ENCODE assay signal across 35 cellular contexts in the genomic region with DNA sequence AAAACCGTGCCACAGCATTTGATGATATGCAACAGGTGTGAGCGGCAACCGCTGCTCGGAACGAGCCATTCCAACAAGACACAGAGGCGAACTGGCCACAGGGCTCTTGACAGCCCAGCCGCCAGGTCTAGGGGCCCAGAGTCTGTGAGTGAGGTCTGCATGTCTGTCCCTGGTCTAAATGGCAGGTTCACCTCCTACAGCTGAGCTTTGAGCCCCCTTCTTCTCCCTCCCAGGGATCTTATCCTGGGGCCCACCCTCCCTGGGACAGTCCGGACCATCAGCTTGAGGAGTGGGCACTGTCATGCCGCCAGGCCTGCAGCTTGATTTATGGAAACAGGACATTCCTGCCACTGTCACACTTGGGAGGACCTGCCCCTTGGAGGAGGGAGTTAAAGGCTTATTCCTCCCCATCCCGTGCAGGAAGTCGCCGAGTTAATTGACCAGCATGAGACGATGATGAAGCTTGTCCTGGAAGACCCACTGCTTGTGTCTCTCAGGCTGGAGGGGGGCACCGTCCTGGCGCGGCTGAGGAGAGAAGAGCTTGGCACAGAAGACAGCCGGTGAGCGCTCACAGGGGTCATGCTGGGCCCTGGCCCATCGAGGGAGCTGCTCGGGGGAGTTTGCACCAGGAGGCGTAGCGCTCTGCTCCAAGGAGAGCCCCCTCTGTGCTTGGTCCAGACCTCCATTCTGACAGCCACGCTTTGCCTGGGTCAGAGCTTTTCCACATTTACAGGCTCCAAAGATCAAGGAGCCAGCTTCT. TPM values are rescaled to one million over a fixed set of nuclear protein-coding genes. Genes with fewer than 3 reads are reported as not detected.
DNase-seq lines count a peak whose midpoint lies in the region; ATAC-seq and TF ChIP-seq lines count a peak whose summit lies in the region.
"Had no signal": no experiment of that assay in that cellular context is flagged by ENCODE, and none has a peak within 500 bp of the region (broad histone marks: within the 10 kb centered on the region; RNA-seq: fewer than 3 reads in every experiment).

No MANE protein-coding gene starts in this region.

- TF ChIP-seq CTCF in H9 (conservative IDR thresholded peaks at IDR 0.05) (no peak), coronary artery (IDR thresholded peaks at IDR 0.05) (no peak)

- H3K9me3 ChIP-seq in H9 (ENCODE audit: control insufficient read depth, low read depth, low read length): no peaks in the 10 kb centered on the region
- H3K9me3 ChIP-seq in neuronal stem cell (replicated peaks in 1 of 2; ENCODE audit: control insufficient read depth in 2 of 2, insufficient read depth in 1 of 2, low read depth in 1 of 2, low read length in 2 of 2): peaks cover 0 to 3% of the 10 kb centered on the region in 2 donors
- H3K9me3 ChIP-seq: gastrocnemius medialis, HAP-1, neutrophil, thyroid gland had no signal

- peak overlapping the region in 2 of 3 experiments; percentile 42 to 79; a peak in 5 of 7 replicates for H3K27ac Mint-ChIP-seq in H9
- H3K27ac Mint-ChIP-seq: activated naive CD8-positive, alpha-beta T cell; activated T-helper 1 cell treated with anti-CD3 and anti-CD28 coated beads, Interleukin-12 subunit alpha, Interleukin-12 subunit beta, Interleukin-2, Interleukin-4 antibody, amounts not matched to agents 30 ng/mL and 10 ng/mL and 1 ng/mL, durations not matched to agents 14 hours and 24 hours and 36 hours; dendritic cell treated with granulocyte-macrophage colony-stimulating factor and Interleukin-4, amounts not matched to agents 40 ng/mL and 50 ng/mL, for 4 days; memory B cell; stimulated activated naive CD8-positive, alpha-beta T cell treated with anti-CD3 and anti-CD28 coated beads, Interleukin-15, Interleukin-2, amounts not matched to agents 100 ng/mL and 50 ng/mL, for 24 hours had no signal

- H3K23ac ChIP-seq in H9 (ENCODE audit: insufficient read length, low read depth, low read length) (no peak overlapping the region), neuronal stem cell (ENCODE audit: low read depth, low read length, poor library complexity) (peak overlapping the region; percentile 38)

- no peak overlapping the region for H3K4me3 ChIP-seq in coronary artery
- no peak overlapping the region for H3K4me3 ChIP-seq in neuronal stem cell (ENCODE audit: low read length in 2 of 2)
- H3K4me3 ChIP-seq: cardiac muscle cell, gastrocnemius medialis, HAP-1, hepatocyte, thyroid gland had no signal

- peaks cover 27 to 88% (median 83%) of the 10 kb centered on the region in 3 experiments; a peak in 6 of 7 replicates for H3K36me3 Mint-ChIP-seq in H9 (ENCODE audit: insufficient read depth in 1 of 3, low read depth in 3 of 3)
- H3K36me3 Mint-ChIP-seq: activated naive CD8-positive, alpha-beta T cell had no signal

- H3K23me2 ChIP-seq in H9 (ENCODE audit: insufficient read length, low read depth, low read length, poor library complexity, severe bottlenecking): no peaks in the 10 kb centered on the region

- H3K4me3 Mint-ChIP-seq in H9: no peak overlapping the region; a peak in 1 of 5 replicates
- H3K4me3 Mint-ChIP-seq: activated naive CD8-positive, alpha-beta T cell; activated T-helper 1 cell treated with anti-CD3 and anti-CD28 coated beads, Interleukin-12 subunit alpha, Interleukin-12 subunit beta, Interleukin-2, Interleukin-4 antibody, amounts not matched to agents 30 ng/mL and 10 ng/mL and 1 ng/mL, durations not matched to agents 14 hours and 24 hours and 36 hours; dendritic cell treated with granulocyte-macrophage colony-stimulating factor and Interleukin-4, amounts not matched to agents 40 ng/mL and 50 ng/mL, for 4 days; memory B cell; stimulated activated naive CD8-positive, alpha-beta T cell treated with anti-CD3 and anti-CD28 coated beads, Interleukin-15, Interleukin-2, amounts not matched to agents 100 ng/mL and 50 ng/mL, for 24 hours had no signal

- H4K8ac ChIP-seq in H9 (replicated peaks; ENCODE audit: insufficient read length, low read depth, low read length): no peak overlapping the region
- no peak overlapping the region for H4K8ac ChIP-seq in neuronal stem cell (ENCODE audit: low read depth, low read length)

- H2BK15ac ChIP-seq in H9 (ENCODE audit: low read depth, low read length) (no peak overlapping the region), neuronal stem cell (ENCODE audit: low read length) (no peak overlapping the region)

- peaks cover 11 to 19% of the 10 kb centered on the region in 2 experiments for H3K4me1 Mint-ChIP-seq in H9

- H3K9me3 Mint-ChIP-seq in H9: no peaks in the 10 kb centered on the region
- H3K9me3 Mint-ChIP-seq: activated T-helper 1 cell treated with anti-CD3 and anti-CD28 coated beads, Interleukin-12 subunit alpha, Interleukin-12 subunit beta, Interleukin-2, Interleukin-4 antibody, amounts not matched to agents 30 ng/mL and 10 ng/mL and 1 ng/mL, durations not matched to agents 14 hours and 24 hours and 36 hours; dendritic cell treated with granulocyte-macrophage colony-stimulating factor and Interleukin-4, amounts not matched to agents 40 ng/mL and 50 ng/mL, for 4 days; memory B cell; stimulated activated naive CD8-positive, alpha-beta T cell treated with anti-CD3 and anti-CD28 coated beads, Interleukin-15, Interleukin-2, amounts not matched to agents 100 ng/mL and 50 ng/mL, for 24 hours had no signal

- no peak overlapping the region for H2BK5ac ChIP-seq in H9 (ENCODE audit: insufficient read length, low read length)
- H2BK5ac ChIP-seq in neuronal stem cell (ENCODE audit: low read length): no peak overlapping the region

- no peak overlapping the region for H3K56ac ChIP-seq in H9 (ENCODE audit: insufficient read length, low read depth, low read length)

- no peaks in the 10 kb centered on the region for H4K20me1 ChIP-seq in H9 (ENCODE audit: control insufficient read depth, insufficient read depth, insufficient read length)

- no peaks in the 10 kb centered on the region for H3K27me3 ChIP-seq in H9 (ENCODE audit: insufficient read depth, low read length)
- no peaks in the 10 kb centered on the region for H3K27me3 ChIP-seq in neuronal stem cell (ENCODE audit: control insufficient read depth in 3 of 3, insufficient read depth in 3 of 3, low read depth in 1 of 3, low read length in 3 of 3)
- H3K27me3 ChIP-seq: cardiac muscle cell, hepatocyte, thyroid gland had no signal

- ATAC-seq in HG03039 (IDR thresholded peaks at IDR 0.05; ENCODE audit: unreplicated experiment): no peak
- ATAC-seq: gastrocnemius medialis, left colon, PC-3, Right ventricle myocardium inferior had no signal

- H3K79me1 ChIP-seq in H9 (ENCODE audit: insufficient read depth, low read depth, low read length, poor library complexity, severe bottlenecking) (no peaks in the 10 kb centered on the region), neuronal stem cell (ENCODE audit: low read depth, low read length) (no peaks in the 10 kb centered on the region)

- peak; percentile 16 for DNase-seq in 8988T
- no peak for DNase-seq in H9
- DNase-seq in coronary artery (ENCODE audit: low spot score): peak; percentile 43
- DNase-seq in neuronal stem cell (ENCODE audit: low spot score): no peak
- no peak for DNase-seq in cerebellum (ENCODE audit: low spot score)
- no peak for DNase-seq in NCI-H2227 (lab: John Stamatoyannopoulos, UW; ENCODE audit: unreplicated experiment)
- DNase-seq in SKM-1 treated with dmso at 0.1 percent for 144 hours (lab: John Stamatoyannopoulos, UW; ENCODE audit: unreplicated experiment): no peak
- DNase-seq: ACHN; activated CD4-positive, alpha-beta T cell treated with anti-CD3 and anti-CD28 coated beads for 48 hours; anterior cingulate cortex; COR-L47; gastrocnemius medialis; Kasumi-1; NCI-H1694 treated with DMSO at 0.1 percent for 48 hours; NCI-H2171; NCI-H510A treated with DMSO at 0.1 percent for 48 hours; NK-92 treated with Interleukin-12 subunit alpha and Interleukin-12 subunit beta, amount 100 ng/mL, for 24 hours; PC-3; thyroid gland had no signal

- no peaks in the 10 kb centered on the region; the same call in 1 of the 2 replicates for H3K27me3 Mint-ChIP-seq in H9 (ENCODE audit: low read depth)

- no peaks in the 10 kb centered on the region for H3K79me2 ChIP-seq in H9 (ENCODE audit: insufficient read depth, low read length)
- H3K79me2 ChIP-seq: hepatocyte had no signal

- no peak overlapping the region for H3T11ph ChIP-seq in H9 (ENCODE audit: low read length)

- peaks cover 43 to 51% of the 10 kb centered on the region in 2 donors for H3K36me3 ChIP-seq in neuronal stem cell (replicated peaks in 1 of 2; ENCODE audit: control insufficient read depth in 2 of 2, insufficient read depth in 2 of 2, low read length in 2 of 2)
- H3K36me3 ChIP-seq: gastrocnemius medialis, neutrophil, thyroid gland had no signal

- no peak overlapping the region for H2BK120ac ChIP-seq in H9 (ENCODE audit: low read depth, low read length, poor library complexity, severe bottlenecking)
- H2BK120ac ChIP-seq in neuronal stem cell (ENCODE audit: low read depth, low read length): no peak overlapping the region

- H3K27ac ChIP-seq in H9 (ENCODE audit: insufficient read length, low read depth, low read length) (no peak overlapping the region), coronary artery (no peak overlapping the region), neuronal stem cell (replicated peaks; ENCODE audit: low read length) (no peak overlapping the region)
- H3K27ac ChIP-seq: cardiac muscle cell, gastrocnemius medialis, hepatocyte, HL-60, neutrophil, thyroid gland had no signal

- no peak overlapping the region for H3K4me2 ChIP-seq in H9 (ENCODE audit: insufficient read depth, insufficient read length, low read length)
- H3K4me2 ChIP-seq in neuronal stem cell (ENCODE audit: insufficient read depth, low read length, poor library complexity, severe bottlenecking): no peak overlapping the region
- H3K4me2 ChIP-seq: hepatocyte had no signal

- H2AK5ac ChIP-seq in H9 (ENCODE audit: insufficient read length, low read length) (no peak overlapping the region), neuronal stem cell (ENCODE audit: low read depth, low read length) (no peak overlapping the region)

- H3K9ac ChIP-seq in H9 (ENCODE audit: extremely low read depth, insufficient read length, low read length): no peak overlapping the region
- H3K9ac ChIP-seq in neuronal stem cell (ENCODE audit: low read depth, low read length, poor library complexity): no peak overlapping the region

- H4K5ac ChIP-seq in H9 (ENCODE audit: insufficient read length, low read depth, low read length): no peak overlapping the region

- H2BK20ac ChIP-seq in H9 (ENCODE audit: low read depth, low read length, poor library complexity, severe bottlenecking): no peak overlapping the region

- H3K4me1 ChIP-seq in H9 (ENCODE audit: insufficient read depth, low read length) (no peaks in the 10 kb centered on the region), neuronal stem cell (ENCODE audit: control insufficient read depth in 2 of 2, insufficient read depth in 1 of 2, low read depth in 1 of 2, low read length in 2 of 2) (peaks cover 0 to 8% of the 10 kb centered on the region in 2 donors)
- H3K4me1 ChIP-seq: gastrocnemius medialis, HAP-1, thyroid gland had no signal

- H2BK12ac ChIP-seq in H9 (ENCODE audit: insufficient read length, low read depth, low read length) (no peak overlapping the region), neuronal stem cell (ENCODE audit: low read length) (no peak overlapping the region)

- no CpG with 5 or more reads among the region's 23 CpGs for WGBS in H9 (ENCODE audit: extremely low coverage, insufficient read length, low lambda C conversion rate)
- no CpG with 5 or more reads among the region's 23 CpGs for WGBS in neuronal stem cell (ENCODE audit: extremely low coverage in 2 of 2, insufficient read length in 2 of 2, insufficient replicate concordance in 1 of 2), 2 donors

- H4K91ac ChIP-seq in H9 (ENCODE audit: insufficient read length, low read depth, low read length) (no peak overlapping the region), neuronal stem cell (ENCODE audit: low read depth, low read length, poor library complexity) (no peak overlapping the region)

- H2AFZ ChIP-seq in H9 (ENCODE audit: low read length): no peak overlapping the region
- no peak overlapping the region for H2AFZ ChIP-seq in neuronal stem cell (ENCODE audit: low read length)
- H2AFZ ChIP-seq: hepatocyte had no signal

- H3K18ac ChIP-seq in H9 (ENCODE audit: insufficient read length, low read depth, low read length) (no peak overlapping the region), neuronal stem cell (ENCODE audit: low read length) (no peak overlapping the region)

- H3K4ac ChIP-seq in H9 (ENCODE audit: low read depth, low read length) (no peak overlapping the region), neuronal stem cell (ENCODE audit: low read length) (no peak overlapping the region)

- H3K14ac ChIP-seq in H9 (ENCODE audit: insufficient read depth, low read length): no peak overlapping the region
- no peak overlapping the region for H3K14ac ChIP-seq in neuronal stem cell (ENCODE audit: low read length)

RNA-seq across cellular contexts. Expression of gene LRRC14B, which starts 35.5 kb away (rescaled TPM):
- total RNA-seq in H9 (2021) (not detected in 2 replicates), cerebellum (0.36 TPM)
- 0.03 TPM for polyA plus RNA-seq in neuronal stem cell (2013, experiment 1 of 2)
- polyA plus RNA-seq in neuronal stem cell (2013, experiment 2 of 2): not detected
- total RNA-seq: activated T-helper 1 cell treated with anti-CD3 and anti-CD28 coated beads, Interleukin-12 subunit alpha, Interleukin-12 subunit beta, Interleukin-2, Interleukin-4 antibody, amounts not matched to agents 30 ng/mL and 10 ng/mL and 1 ng/mL, durations not matched to agents 14 hours and 24 hours and 36 hours; hepatocyte; left colon; PC-3; pulmonary artery endothelial cell; T-helper 2 cell treated with Interferon-gamma antibody and Interleukin-4, amounts not matched to agents 100 ng/mL and 5 ng/mL, for 36 hours; thyroid gland had no signal
- polyA plus RNA-seq: BJ had no signal

Comparison
In these comparisons a context has a peak if more than half of its experiments do, and no peak if none do; other contexts are left out.
1. DNase-seq: peak in 8988T (single experiment) and coronary artery (single experiment); none in H9 (single experiment), neuronal stem cell (single experiment), cerebellum (single experiment), NCI-H2227 (single experiment) and SKM-1 treated with dmso at 0.1 percent for 144 hours (single experiment).